ENCODE assay signal across 30 cellular contexts in the genomic region with DNA sequence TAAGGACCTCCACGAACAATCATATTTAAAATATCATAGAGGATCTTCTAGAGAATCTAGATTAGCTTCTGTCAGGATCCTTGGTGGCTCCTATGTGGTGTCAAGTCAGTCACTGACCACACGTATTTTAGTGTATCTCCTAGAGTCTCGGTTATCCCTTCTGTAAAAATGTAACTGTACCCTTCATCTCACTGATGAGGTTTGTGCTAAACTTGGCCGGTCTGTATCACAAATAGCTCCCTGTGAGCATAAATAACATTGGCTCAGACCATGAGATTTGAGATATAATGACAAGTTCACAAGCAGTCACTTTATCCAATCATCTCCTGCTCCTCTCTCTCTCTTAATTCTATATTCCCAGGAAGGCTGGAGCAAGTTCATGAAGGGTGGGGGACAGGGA.
"Had no signal": no experiment of that assay in that cellular context is flagged by ENCODE, and none has a peak within 500 bp of the region (broad histone marks: within the 10 kb centered on the region; RNA-seq: fewer than 3 reads in every experiment).

No MANE protein-coding gene starts in this region.

- DNase-seq: activated CD4-positive, alpha-beta memory T cell treated with anti-CD3 and anti-CD28 coated beads, Interleukin-2, amount 10 ng/mL, durations not matched to agents 7 days and 5 days; activated CD4-positive, alpha-beta T cell treated with anti-CD3 and anti-CD28 coated beads for 1 hour; activated CD4-positive, alpha-beta T cell treated with anti-CD3 and anti-CD28 coated beads for 36 hours; activated CD4-positive, alpha-beta T cell treated with anti-CD3 and anti-CD28 coated beads for 48 hours; activated CD4-positive, alpha-beta T cell treated with anti-CD3 and anti-CD28 coated beads, Interleukin-2, amount 10 ng/mL, durations not matched to agents 7 days and 5 days; activated CD4-positive, alpha-beta T cell treated with anti-CD3 and anti-CD28 coated beads, Interleukin-2, amount 50 U/mL, for 48 hours; activated CD4-positive, CD25-positive, alpha-beta regulatory T cell; activated CD8-positive, alpha-beta memory T cell treated with anti-CD3 and anti-CD28 coated beads for 24 hours; activated CD8-positive, alpha-beta memory T cell treated with anti-CD3 and anti-CD28 coated beads, Interleukin-2, amount 10 ng/mL, durations not matched to agents 7 days and 5 days; activated CD8-positive, alpha-beta memory T cell treated with anti-CD3 and anti-CD28 coated beads, Interleukin-2, amount 50 U/mL, for 48 hours; activated CD8-positive, alpha-beta T cell treated with anti-CD3 and anti-CD28 coated beads, Interleukin-2, amount 10 ng/mL, durations not matched to agents 7 days and 5 days; activated effector memory CD4-positive, alpha-beta T cell treated with Interleukin-2 at 50 U/mL for 16 hours; activated gamma-delta T cell; activated naive CD4-positive, alpha-beta T cell treated with anti-CD3 and anti-CD28 coated beads, Interleukin-2, amount 10 ng/mL, durations not matched to agents 7 days and 5 days; activated naive CD4-positive, alpha-beta T cell treated with Interleukin-2 at 50 U/mL for 16 hours; activated naive CD8-positive, alpha-beta T cell treated with anti-CD3 and anti-CD28 coated beads, Interleukin-2, amount 10 ng/mL, durations not matched to agents 7 days and 5 days; activated naive CD8-positive, alpha-beta T cell treated with anti-CD3 and anti-CD28 coated beads, Interleukin-2, amount 50 U/mL, for 24 hours; activated T-cell treated with anti-CD3 and anti-CD28 coated beads, Interleukin-2, amount 50 U/mL, for 24 hours; activated T-cell treated with anti-CD3 and anti-CD28 coated beads, Interleukin-2, amount 50 U/mL, for 48 hours; amygdala; anterior cingulate cortex; caudate nucleus; cerebellar nuclear complex; T-cell; T-helper 17 cell; WERI-Rb-1 had no signal

- H3K9me3 ChIP-seq: ascending aorta had no signal

- H3K27me3 ChIP-seq: ascending aorta, cardiac muscle cell had no signal

- H3K36me3 ChIP-seq: ascending aorta, cardiac muscle cell, WERI-Rb-1 had no signal

- ATAC-seq: activated CD4-positive, alpha-beta T cell treated with anti-CD3 and anti-CD28 coated beads for 36 hours; activated CD4-positive, CD25-positive, alpha-beta regulatory T cell treated with anti-CD3 and anti-CD28 coated beads, Interleukin-2, amount 50 U/mL, for 24 hours; activated CD8-positive, alpha-beta memory T cell treated with anti-CD3 and anti-CD28 coated beads, Interleukin-2, amount 10 ng/mL, durations not matched to agents 7 days and 5 days; activated CD8-positive, alpha-beta T cell treated with anti-CD3 and anti-CD28 coated beads, Interleukin-2, amount 10 ng/mL, durations not matched to agents 7 days and 5 days; activated naive CD8-positive, alpha-beta T cell treated with anti-CD3 and anti-CD28 coated beads, Interleukin-2, amount 50 U/mL, for 24 hours; T-cell; T-helper 17 cell; WTC11 had no signal

- H3K4me3 ChIP-seq: ascending aorta, cardiac muscle cell had no signal

- H3K27ac ChIP-seq: ascending aorta, cardiac muscle cell, WERI-Rb-1 had no signal
